In the genomic region with DNA sequence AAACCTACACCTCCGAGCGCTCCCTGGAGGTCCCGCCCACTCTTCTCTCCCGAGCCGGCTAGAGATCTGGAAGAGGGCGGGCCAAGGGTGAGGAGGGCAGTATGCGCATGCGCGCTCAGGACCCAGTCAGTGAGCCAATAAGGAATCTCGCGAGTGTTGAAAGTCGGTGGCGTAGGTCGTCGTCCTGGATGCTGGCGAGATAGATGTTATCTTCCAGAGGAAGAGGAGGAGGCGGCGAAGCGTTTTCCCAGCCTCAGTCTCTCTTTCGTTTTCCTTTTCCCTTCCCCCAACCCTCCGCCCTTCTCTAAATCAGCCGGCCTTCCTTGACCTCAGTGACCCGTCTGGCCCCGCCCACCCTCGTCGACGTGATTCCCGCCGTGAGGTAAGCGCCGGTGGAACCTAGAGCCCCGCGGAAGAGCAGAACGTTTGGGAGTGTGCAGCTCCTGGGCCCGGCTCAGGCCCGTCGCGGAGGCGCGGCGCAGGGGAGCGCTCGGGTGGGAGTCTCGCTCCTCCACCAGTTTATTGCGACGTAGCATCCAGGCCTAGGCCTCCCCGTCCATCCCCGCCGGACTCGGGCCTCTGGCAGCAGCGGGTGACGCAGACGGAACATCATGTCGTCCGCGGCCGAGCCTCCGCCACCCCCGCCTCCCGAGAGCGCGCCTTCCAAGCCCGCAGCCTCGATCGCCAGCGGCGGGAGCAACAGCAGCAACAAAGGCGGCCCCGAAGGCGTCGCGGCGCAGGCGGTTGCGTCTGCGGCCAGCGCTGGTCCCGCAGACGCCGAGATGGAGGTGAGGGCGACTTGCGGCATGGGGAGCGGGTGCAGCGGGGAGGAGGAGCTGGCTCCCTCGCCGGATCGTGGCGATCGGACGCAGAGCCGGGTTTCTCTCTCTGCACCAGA, we compare ENCODE assay signal across 8 cellular contexts. TPM values are rescaled to one million over a fixed set of nuclear protein-coding genes. Genes with fewer than 3 reads are reported as not detected.
A peak's percentile ranks its signal among the peaks of the same experiment; 100 is the strongest.
DNase-seq lines count a peak whose midpoint lies in the region; ATAC-seq, FAIRE-seq and TF ChIP-seq lines count a peak whose summit lies in the region.

A gene with protein sequence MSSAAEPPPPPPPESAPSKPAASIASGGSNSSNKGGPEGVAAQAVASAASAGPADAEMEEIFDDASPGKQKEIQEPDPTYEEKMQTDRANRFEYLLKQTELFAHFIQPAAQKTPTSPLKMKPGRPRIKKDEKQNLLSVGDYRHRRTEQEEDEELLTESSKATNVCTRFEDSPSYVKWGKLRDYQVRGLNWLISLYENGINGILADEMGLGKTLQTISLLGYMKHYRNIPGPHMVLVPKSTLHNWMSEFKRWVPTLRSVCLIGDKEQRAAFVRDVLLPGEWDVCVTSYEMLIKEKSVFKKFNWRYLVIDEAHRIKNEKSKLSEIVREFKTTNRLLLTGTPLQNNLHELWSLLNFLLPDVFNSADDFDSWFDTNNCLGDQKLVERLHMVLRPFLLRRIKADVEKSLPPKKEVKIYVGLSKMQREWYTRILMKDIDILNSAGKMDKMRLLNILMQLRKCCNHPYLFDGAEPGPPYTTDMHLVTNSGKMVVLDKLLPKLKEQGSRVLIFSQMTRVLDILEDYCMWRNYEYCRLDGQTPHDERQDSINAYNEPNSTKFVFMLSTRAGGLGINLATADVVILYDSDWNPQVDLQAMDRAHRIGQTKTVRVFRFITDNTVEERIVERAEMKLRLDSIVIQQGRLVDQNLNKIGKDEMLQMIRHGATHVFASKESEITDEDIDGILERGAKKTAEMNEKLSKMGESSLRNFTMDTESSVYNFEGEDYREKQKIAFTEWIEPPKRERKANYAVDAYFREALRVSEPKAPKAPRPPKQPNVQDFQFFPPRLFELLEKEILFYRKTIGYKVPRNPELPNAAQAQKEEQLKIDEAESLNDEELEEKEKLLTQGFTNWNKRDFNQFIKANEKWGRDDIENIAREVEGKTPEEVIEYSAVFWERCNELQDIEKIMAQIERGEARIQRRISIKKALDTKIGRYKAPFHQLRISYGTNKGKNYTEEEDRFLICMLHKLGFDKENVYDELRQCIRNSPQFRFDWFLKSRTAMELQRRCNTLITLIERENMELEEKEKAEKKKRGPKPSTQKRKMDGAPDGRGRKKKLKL (plus strand): TSS at position 389 of the 898 bp plus-strand sequence. CDS start 223 bp downstream, at position 612.

- H3K79me2 ChIP-seq in Loucy (ENCODE audit: insufficient read depth, low read length), result peaks cover 52% of the 10 kb centered on the region

- no peaks in the 10 kb centered on the region for H3K27me3 Mint-ChIP-seq in natural killer cell (ENCODE audit: low read depth in 2 of 2)

- H3K4me3 Mint-ChIP-seq in natural killer cell, result peak within 1 kb of the TSS; percentile 95

- H3F3A ChIP-seq in Loucy (ENCODE audit: low read depth), result no peaks in the 10 kb centered on the region

- ATAC-seq in natural killer cell, result peak; percentile 82 to 94 (median 83)

- DNase-seq in EL, result peak; percentile 99
- DNase-seq in H54 (ENCODE audit: insufficient read length, low spot score), result peak; percentile 71
- peak; percentile 89 for DNase-seq in activated T-helper 9 cell treated with anti-CD3 and anti-CD28 coated beads, Interleukin-2, amount 50 U/mL, for 16 hours (ENCODE audit: low read depth)
- peak; percentile 99 for DNase-seq in fibroblast of peridontal ligament (ENCODE audit: extremely low read depth)
- DNase-seq in natural killer cell, result peak; percentile 93
- peak; percentile 97 for DNase-seq in stimulated activated naive CD4-positive, alpha-beta T cell treated with Interleukin-2 at 50 U/mL for 16 hours (lab: John Stamatoyannopoulos, UW)

- peak within 1 kb of the TSS; percentile 87 for H3K9ac ChIP-seq in Loucy (ENCODE audit: low read depth, low read length, poor library complexity, severe bottlenecking)

- H2AFZ ChIP-seq in Loucy (ENCODE audit: low read length), result peak within 1 kb of the TSS; percentile 96

- H3K4me2 ChIP-seq in Loucy (ENCODE audit: low read depth, low read length, poor library complexity, severe bottlenecking), result peak within 1 kb of the TSS; percentile 95

- no peaks in the 10 kb centered on the region for H3K9me3 Mint-ChIP-seq in natural killer cell

- intact Hi-C loops in natural killer cell (cut with micrococcal nuclease), result loop anchor here (1.0 kb wide), 2 partner anchors 329 to 1585 kb away; a partner anchor contains a TSS

- H3K36me3 Mint-ChIP-seq in natural killer cell, result peaks cover under 1% of the 10 kb centered on the region

- peak; percentile 93 for FAIRE-seq in H54 (lab: Jason Lieb, UNC)

- H3K4me3 ChIP-seq in Loucy (ENCODE audit: low read length, poor library complexity, severe bottlenecking), result peak within 1 kb of the TSS; percentile 97

- no peaks in the 10 kb centered on the region for H3K27me3 ChIP-seq in Loucy (ENCODE audit: insufficient read depth, low read length, poor library complexity, severe bottlenecking)

- TF ChIP-seq POLR2A in H54 (IDR thresholded peaks at IDR 0.05; ENCODE audit: low read depth, low read length), result peak; percentile 66
- TF ChIP-seq POLR2A in Raji (IDR thresholded peaks at IDR 0.05; ENCODE audit: insufficient read depth, low read depth, low read length), result peak; percentile 79

- peaks cover 37 to 39% of the 10 kb centered on the region in 2 donors for H3K4me1 Mint-ChIP-seq in natural killer cell

- H3K36me3 ChIP-seq in Loucy (ENCODE audit: insufficient read depth, low read length), result peaks cover 13% of the 10 kb centered on the region; the same call in 1 of the 2 replicates

- H3K27ac Mint-ChIP-seq in natural killer cell, result peak within 1 kb of the TSS; percentile 96 to 98

- H3K4me1 ChIP-seq in Loucy (ENCODE audit: insufficient read depth, low read length, poor library complexity, severe bottlenecking), result peaks cover 42% of the 10 kb centered on the region

- TF ChIP-seq CTCF in Loucy (conservative IDR thresholded peaks at IDR 0.05; ENCODE audit: low read length) (no peak), natural killer cell (IDR thresholded peaks at IDR 0.05) (no peak)

- no peaks in the 10 kb centered on the region for H3K9me2 ChIP-seq in Loucy (replicated peaks; ENCODE audit: low read depth, low read length)

- H3K9me3 ChIP-seq in Loucy (ENCODE audit: insufficient read depth, low read depth, low read length), result no peaks in the 10 kb centered on the region

- H4K20me1 ChIP-seq in Loucy (ENCODE audit: insufficient read depth, low read length, poor library complexity, severe bottlenecking), result peaks cover 48% of the 10 kb centered on the region

RNA-seq across cellular contexts. Expression of the gene that starts here (rescaled TPM):
- total RNA-seq in natural killer cell, result 10 to 100 TPM; 42.5 to 53.8 (median 45.8) TPM

Comparison
In these comparisons a context has a peak if more than half of its experiments do, and no peak if none do; other contexts are left out.
1. Peak in every context shown above with its lines: DNase-seq, ATAC-seq and H3K4me3 ChIP-seq.